33 cellular contexts compared by ENCODE assay signal in the genomic region with DNA sequence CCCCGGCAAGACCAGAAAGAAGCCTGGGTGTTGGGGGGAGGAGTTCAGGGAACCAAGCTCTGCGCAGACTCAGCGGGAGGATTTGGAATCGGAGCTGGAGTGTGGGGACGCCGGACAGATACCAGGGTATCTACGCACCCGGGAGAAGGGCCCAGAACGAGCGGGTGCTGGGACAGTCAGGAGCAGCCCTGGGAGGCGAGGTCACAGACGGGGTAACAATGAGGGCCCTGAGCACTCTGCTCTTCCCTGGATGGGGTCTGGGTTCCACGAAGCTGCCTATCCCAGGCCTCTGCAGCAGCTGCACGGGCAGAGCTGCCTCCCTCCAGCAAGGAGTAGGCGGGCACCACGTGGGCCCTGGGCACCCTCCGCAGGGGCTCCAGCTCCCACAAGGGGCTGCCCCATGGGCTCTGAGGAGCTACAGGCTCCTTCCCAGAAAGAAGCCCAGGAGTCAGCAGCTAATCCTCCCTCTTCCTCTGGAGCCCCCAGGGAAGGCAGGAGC.
"Had no signal": no experiment of that assay in that cellular context is flagged by ENCODE, and none has a peak within 500 bp of the region (broad histone marks: within the 10 kb centered on the region; RNA-seq: fewer than 3 reads in every experiment).

No MANE protein-coding gene starts in this region.

- H3K9me3 Mint-ChIP-seq: activated CD4-positive, alpha-beta T cell treated with anti-CD3 and anti-CD28 coated beads, Interleukin-2, amount 10 ng/mL, durations not matched to agents 7 days and 5 days; activated naive CD4-positive, alpha-beta T cell treated with anti-CD3 and anti-CD28 coated beads, Interleukin-2, amount 50 U/mL, for 24 hours; activated T-cell treated with anti-CD3 and anti-CD28 coated beads, Interleukin-2, amount 50 U/mL, for 24 hours; activated T-helper 2 cell treated with anti-CD3 and anti-CD28 coated beads, Interferon-gamma antibody, Interleukin-2, Interleukin-4, amounts not matched to agents 10 μg/mL and 5 μg/mL and 100 μg/mL, durations not matched to agents 14 hours and 24 hours and 36 hours; T-helper 1 cell treated with Interleukin-12 subunit alpha and Interleukin-12 subunit beta and Interleukin-4 antibody, amounts not matched to agents 30 μg/mL and 1 μg/mL, for 36 hours; T-helper 2 cell treated with Interferon-gamma antibody and Interleukin-4, amounts not matched to agents 5 μg/mL and 100 μg/mL, for 36 hours; WTC11 had no signal

- H3K36me3 Mint-ChIP-seq: WTC11 had no signal

- ATAC-seq: activated CD4-positive, alpha-beta T cell treated with anti-CD3 and anti-CD28 coated beads for 36 hours; activated CD4-positive, CD25-positive, alpha-beta regulatory T cell treated with anti-CD3 and anti-CD28 coated beads, Interleukin-2, amount 50 U/mL, for 24 hours; activated CD8-positive, alpha-beta T cell treated with anti-CD3 and anti-CD28 coated beads, Interleukin-2, amount 10 ng/mL, durations not matched to agents 7 days and 5 days; body of pancreas; WTC11 had no signal

- DNase-seq: activated CD4-positive, alpha-beta T cell treated with anti-CD3 and anti-CD28 coated beads for 36 hours; activated CD4-positive, alpha-beta T cell treated with anti-CD3 and anti-CD28 coated beads, Interleukin-2, amount 10 ng/mL, durations not matched to agents 7 days and 5 days; activated CD4-positive, alpha-beta T cell treated with anti-CD3 and anti-CD28 coated beads, Interleukin-2, amount 50 U/mL, for 48 hours; activated CD8-positive, alpha-beta T cell treated with anti-CD3 and anti-CD28 coated beads, Interleukin-2, amount 10 ng/mL, durations not matched to agents 7 days and 5 days; activated gamma-delta T cell; activated naive CD4-positive, alpha-beta T cell treated with Interleukin-2 at 50 U/mL for 16 hours; activated T-cell treated with anti-CD3 and anti-CD28 coated beads, Interleukin-2, amount 50 U/mL, for 24 hours; adrenal gland; body of pancreas; cerebellar nuclear complex; MM.1S; MV-4-11; NCI-H1092 treated with DMSO at 0.1 percent for 48 hours; NCI-H1417; NCI-H187; NCI-H2029 treated with DMSO at 0.1 percent for 48 hours; NCI-H2107; NCI-H2171; NCI-H526; NCI-H748 treated with DMSO at 0.1 percent for 48 hours; NK-92 treated with Interleukin-12 subunit alpha and Interleukin-12 subunit beta, amount 100 ng/mL, for 24 hours; PC-9; SK-N-SH had no signal

- H3K27ac ChIP-seq: adrenal gland, body of pancreas, breast epithelium, PC-9, SJSA1 had no signal

- H3K36me3 ChIP-seq: adrenal gland, breast epithelium, SJSA1 had no signal

- H3K4me3 Mint-ChIP-seq: activated CD4-positive, alpha-beta T cell treated with anti-CD3 and anti-CD28 coated beads for 36 hours; activated CD4-positive, alpha-beta T cell treated with anti-CD3 and anti-CD28 coated beads, Interleukin-2, amount 10 ng/mL, durations not matched to agents 7 days and 5 days; activated CD8-positive, alpha-beta T cell treated with anti-CD3 and anti-CD28 coated beads, Interleukin-2, amount 10 ng/mL, durations not matched to agents 7 days and 5 days; activated naive CD4-positive, alpha-beta T cell treated with anti-CD3 and anti-CD28 coated beads, Interleukin-2, amount 50 U/mL, for 24 hours; activated T-cell treated with anti-CD3 and anti-CD28 coated beads, Interleukin-2, amount 50 U/mL, for 24 hours; T-helper 1 cell treated with Interleukin-12 subunit alpha and Interleukin-12 subunit beta and Interleukin-4 antibody, amounts not matched to agents 30 μg/mL and 1 μg/mL, for 36 hours; T-helper 2 cell treated with Interferon-gamma antibody and Interleukin-4, amounts not matched to agents 5 μg/mL and 100 μg/mL, for 36 hours had no signal

- H3K9ac ChIP-seq: SK-N-SH had no signal

- H3K9me3 ChIP-seq: adrenal gland, body of pancreas, breast epithelium, SJSA1, SK-N-SH had no signal

- FAIRE-seq: astrocyte, TTC549 had no signal

- H3K4me1 Mint-ChIP-seq: activated CD4-positive, alpha-beta T cell treated with anti-CD3 and anti-CD28 coated beads for 36 hours; activated CD4-positive, alpha-beta T cell treated with anti-CD3 and anti-CD28 coated beads, Interleukin-2, amount 10 ng/mL, durations not matched to agents 7 days and 5 days had no signal

- H3K27me3 Mint-ChIP-seq: activated CD4-positive, alpha-beta T cell treated with anti-CD3 and anti-CD28 coated beads for 36 hours; activated CD4-positive, alpha-beta T cell treated with anti-CD3 and anti-CD28 coated beads, Interleukin-2, amount 10 ng/mL, durations not matched to agents 7 days and 5 days; activated naive CD4-positive, alpha-beta T cell treated with anti-CD3 and anti-CD28 coated beads, Interleukin-2, amount 50 U/mL, for 24 hours; activated T-cell treated with anti-CD3 and anti-CD28 coated beads, Interleukin-2, amount 50 U/mL, for 24 hours had no signal

- H3K4me1 ChIP-seq: adrenal gland, breast epithelium had no signal

- H3K27me3 ChIP-seq: adrenal gland had no signal

- H3K27ac Mint-ChIP-seq: activated CD4-positive, alpha-beta T cell treated with anti-CD3 and anti-CD28 coated beads for 36 hours; activated CD4-positive, alpha-beta T cell treated with anti-CD3 and anti-CD28 coated beads, Interleukin-2, amount 10 ng/mL, durations not matched to agents 7 days and 5 days; activated CD8-positive, alpha-beta T cell treated with anti-CD3 and anti-CD28 coated beads, Interleukin-2, amount 10 ng/mL, durations not matched to agents 7 days and 5 days; activated naive CD4-positive, alpha-beta T cell treated with anti-CD3 and anti-CD28 coated beads, Interleukin-2, amount 50 U/mL, for 24 hours; activated T-cell treated with anti-CD3 and anti-CD28 coated beads, Interleukin-2, amount 50 U/mL, for 24 hours; activated T-helper 2 cell treated with anti-CD3 and anti-CD28 coated beads, Interferon-gamma antibody, Interleukin-2, Interleukin-4, amounts not matched to agents 10 μg/mL and 5 μg/mL and 100 μg/mL, durations not matched to agents 14 hours and 24 hours and 36 hours; T-helper 1 cell treated with Interleukin-12 subunit alpha and Interleukin-12 subunit beta and Interleukin-4 antibody, amounts not matched to agents 30 μg/mL and 1 μg/mL, for 36 hours; T-helper 2 cell treated with Interferon-gamma antibody and Interleukin-4, amounts not matched to agents 5 μg/mL and 100 μg/mL, for 36 hours; WTC11 had no signal

- H3K4me3 ChIP-seq: adrenal gland, body of pancreas, breast epithelium, PC-9, SJSA1 had no signal
